15 cellular contexts compared by ENCODE assay signal in the genomic region with DNA sequence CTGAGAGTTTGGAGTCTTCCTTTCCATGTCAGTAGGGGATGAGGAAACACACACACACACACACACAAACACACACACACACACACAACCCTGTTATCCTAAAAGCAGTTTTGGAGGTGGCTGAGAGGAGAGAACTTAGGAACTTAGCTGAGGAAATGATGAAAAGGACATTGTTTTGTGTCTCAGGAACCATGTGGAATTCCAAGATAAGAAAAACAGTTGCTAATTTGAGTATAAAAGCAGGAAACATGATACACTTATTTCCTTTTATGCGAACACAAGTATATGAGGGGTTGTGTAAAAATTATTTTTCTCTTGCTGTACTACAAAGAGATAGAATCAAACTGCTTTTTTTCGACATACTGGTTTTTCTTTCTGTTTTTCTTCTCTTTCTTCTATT. TPM values are rescaled to one million over a fixed set of nuclear protein-coding genes. Genes with fewer than 3 reads are reported as not detected.
DNase-seq lines count a peak whose midpoint lies in the region; ATAC-seq, FAIRE-seq and TF ChIP-seq lines count a peak whose summit lies in the region.
"Had no signal": no experiment of that assay in that cellular context is flagged by ENCODE, and none has a peak within 500 bp of the region (broad histone marks: within the 10 kb centered on the region; RNA-seq: fewer than 3 reads in every experiment).

A gene with protein sequence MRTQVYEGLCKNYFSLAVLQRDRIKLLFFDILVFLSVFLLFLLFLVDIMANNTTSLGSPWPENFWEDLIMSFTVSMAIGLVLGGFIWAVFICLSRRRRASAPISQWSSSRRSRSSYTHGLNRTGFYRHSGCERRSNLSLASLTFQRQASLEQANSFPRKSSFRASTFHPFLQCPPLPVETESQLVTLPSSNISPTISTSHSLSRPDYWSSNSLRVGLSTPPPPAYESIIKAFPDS (plus strand): TSS at position 264 of the 400 bp plus-strand sequence. CDS start 6 bp downstream, at position 270.

- FAIRE-seq in astrocyte (lab: Jason Lieb, UNC), result no peak

- peak within 1 kb of the TSS; percentile 28 for H3K4me3 ChIP-seq in ACC112 (ENCODE audit: low read depth, low read length)
- H3K4me3 ChIP-seq in astrocyte (ENCODE audit: insufficient read depth, low read depth, low read length), result no peak within 1 kb of the TSS
- H3K4me3 ChIP-seq in heart right ventricle, result peak within 1 kb of the TSS in 9 of 10 donors; percentile 19 to 58 (median 47)
- peak within 1 kb of the TSS; percentile 12 for H3K4me3 ChIP-seq in parathyroid adenoma (ENCODE audit: low read depth, low read length)
- H3K4me3 ChIP-seq: testis had no signal

- H3K9me3 ChIP-seq in astrocyte (ENCODE audit: insufficient read depth, low read depth, low read length) (no peaks in the 10 kb centered on the region), heart right ventricle (no peaks in the 10 kb centered on the region), parathyroid adenoma (ENCODE audit: control insufficient read depth, low read length) (no peaks in the 10 kb centered on the region)
- H3K9me3 ChIP-seq: testis had no signal

- no peak within 1 kb of the TSS for H3K27ac Mint-ChIP-seq in astrocyte (ENCODE audit: unreplicated experiment)
- H3K27ac Mint-ChIP-seq: activated CD4-positive, alpha-beta memory T cell treated with anti-CD3 and anti-CD28 coated beads, Interleukin-2, amount 10 ng/mL, durations not matched to agents 7 days and 5 days; natural killer cell treated with Interleukin-12 subunit alpha and Interleukin-12 subunit beta and Interleukin-15 and Interleukin-18, amount 100 ng/mL, for 72 hours had no signal

- peaks cover 11% of the 10 kb centered on the region for H3K4me1 Mint-ChIP-seq in astrocyte (ENCODE audit: low read depth, unreplicated experiment)
- H3K4me1 Mint-ChIP-seq: activated CD4-positive, alpha-beta memory T cell treated with anti-CD3 and anti-CD28 coated beads, Interleukin-2, amount 10 ng/mL, durations not matched to agents 7 days and 5 days had no signal

- H3K9ac ChIP-seq in astrocyte (ENCODE audit: low read length), result peak within 1 kb of the TSS; percentile 19
- no peak within 1 kb of the TSS for H3K9ac ChIP-seq in parathyroid adenoma

- intact Hi-C loops in heart right ventricle (cut with DNase I), result loop anchor here in 1 of 10 donors (5.0 kb wide), 1 partner anchor 60 kb away; a partner anchor contains a TSS

- no peaks in the 10 kb centered on the region for H4K20me1 ChIP-seq in astrocyte (ENCODE audit: insufficient read depth, low read length)

- H3K4me1 ChIP-seq in ACC112 (ENCODE audit: control insufficient read depth, insufficient read depth, low read length, unreplicated experiment), result peaks cover 40% of the 10 kb centered on the region
- peaks cover 4% of the 10 kb centered on the region for H3K4me1 ChIP-seq in astrocyte (ENCODE audit: insufficient read depth, low read length)
- H3K4me1 ChIP-seq in heart right ventricle, result peaks cover 0 to 36% (median 0%) of the 10 kb centered on the region in 9 donors
- H3K4me1 ChIP-seq in parathyroid adenoma, result no peaks in the 10 kb centered on the region
- H3K4me1 ChIP-seq: testis had no signal

- H3K27ac ChIP-seq in ACC112 (ENCODE audit: low read depth, low read length), result peak within 1 kb of the TSS; percentile 82
- peak within 1 kb of the TSS; percentile 62 for H3K27ac ChIP-seq in astrocyte (ENCODE audit: low read depth, low read length)
- peak within 1 kb of the TSS; percentile 50 to 85 (median 70) for H3K27ac ChIP-seq in heart right ventricle
- H3K27ac ChIP-seq in parathyroid adenoma, result no peak within 1 kb of the TSS

- no peaks in the 10 kb centered on the region for H3K79me2 ChIP-seq in ACC112 (ENCODE audit: control insufficient read depth, insufficient read depth, low read length, unreplicated experiment)
- no peaks in the 10 kb centered on the region for H3K79me2 ChIP-seq in astrocyte (ENCODE audit: insufficient read depth, low read length)
- H3K79me2 ChIP-seq in parathyroid adenoma, result no peaks in the 10 kb centered on the region

- H3K36me3 ChIP-seq in ACC112 (ENCODE audit: insufficient read depth, low read length) (no peaks in the 10 kb centered on the region), astrocyte (ENCODE audit: insufficient read depth, low read length) (no peaks in the 10 kb centered on the region), heart right ventricle (no peaks in the 10 kb centered on the region), parathyroid adenoma (ENCODE audit: control insufficient read depth, insufficient read depth, low read length) (no peaks in the 10 kb centered on the region)

- no peak for DNase-seq in astrocyte (ENCODE audit: low read depth)
- DNase-seq in heart right ventricle, result peak in 1 of 2 donors; percentile 46
- DNase-seq in germinal center (ENCODE audit: low spot score), result no peak
- DNase-seq: activated CD4-positive, alpha-beta memory T cell treated with anti-CD3 and anti-CD28 coated beads, Interleukin-2, amount 10 ng/mL, durations not matched to agents 7 days and 5 days; activated gamma-delta T cell; central memory CD4-positive, alpha-beta T cell; NCI-H146; NCI-H526; testis had no signal

- TF ChIP-seq CTCF in astrocyte (IDR thresholded peaks at IDR 0.05; ENCODE audit: insufficient read depth, low read depth, low read length) (no peak), heart right ventricle (IDR thresholded peaks at IDR 0.05) (no peak), parathyroid adenoma (IDR thresholded peaks at IDR 0.05) (no peak)

- H3K27me3 Mint-ChIP-seq in astrocyte (ENCODE audit: low read depth, unreplicated experiment), result no peaks in the 10 kb centered on the region

- peak within 1 kb of the TSS; percentile 26 for H2AFZ ChIP-seq in ACC112 (ENCODE audit: low read length, unreplicated experiment)
- no peak within 1 kb of the TSS for H2AFZ ChIP-seq in astrocyte (ENCODE audit: low read depth, low read length)
- H2AFZ ChIP-seq in parathyroid adenoma, result no peak within 1 kb of the TSS

- H3K9me3 Mint-ChIP-seq in astrocyte (ENCODE audit: unreplicated experiment), result no peaks in the 10 kb centered on the region
- H3K9me3 Mint-ChIP-seq: activated CD4-positive, alpha-beta memory T cell treated with anti-CD3 and anti-CD28 coated beads, Interleukin-2, amount 10 ng/mL, durations not matched to agents 7 days and 5 days; natural killer cell treated with Interleukin-12 subunit alpha and Interleukin-12 subunit beta and Interleukin-15 and Interleukin-18, amount 100 ng/mL, for 72 hours had no signal

- WGBS in heart right ventricle, 2 donors, result 42 to 54% methylated on average over 2 of the region's 2 CpGs

- ATAC-seq in heart right ventricle, result peak; percentile 55 to 89 (median 79)
- no peak for ATAC-seq in HG03175 (IDR thresholded peaks at IDR 0.05; ENCODE audit: unreplicated experiment)
- no peak for ATAC-seq in GM18861 (IDR thresholded peaks at IDR 0.05; ENCODE audit: unreplicated experiment)
- ATAC-seq in HG03432 (IDR thresholded peaks at IDR 0.05; ENCODE audit: unreplicated experiment), result no peak
- ATAC-seq: natural killer cell treated with Interleukin-12 subunit alpha and Interleukin-12 subunit beta and Interleukin-15 and Interleukin-18, amount 100 ng/mL, for 72 hours had no signal

- H3K4me2 ChIP-seq in astrocyte (ENCODE audit: low read length) (peak within 1 kb of the TSS; percentile 48), parathyroid adenoma (ENCODE audit: low read length) (no peak within 1 kb of the TSS)

- H3K4me3 Mint-ChIP-seq in astrocyte (ENCODE audit: unreplicated experiment), result no peak within 1 kb of the TSS
- H3K4me3 Mint-ChIP-seq: activated CD4-positive, alpha-beta memory T cell treated with anti-CD3 and anti-CD28 coated beads, Interleukin-2, amount 10 ng/mL, durations not matched to agents 7 days and 5 days; natural killer cell treated with Interleukin-12 subunit alpha and Interleukin-12 subunit beta and Interleukin-15 and Interleukin-18, amount 100 ng/mL, for 72 hours had no signal

- no peaks in the 10 kb centered on the region for H3K36me3 Mint-ChIP-seq in astrocyte (ENCODE audit: low read depth, unreplicated experiment)
- H3K36me3 Mint-ChIP-seq: natural killer cell treated with Interleukin-12 subunit alpha and Interleukin-12 subunit beta and Interleukin-15 and Interleukin-18, amount 100 ng/mL, for 72 hours had no signal

- H3K27me3 ChIP-seq in ACC112 (ENCODE audit: insufficient read depth, low read length) (no peaks in the 10 kb centered on the region), astrocyte (ENCODE audit: insufficient read depth, low read length) (no peaks in the 10 kb centered on the region), heart right ventricle (peaks cover 0 to 17% (median 0%) of the 10 kb centered on the region in 7 donors), parathyroid adenoma (ENCODE audit: control insufficient read depth, insufficient read depth, low read length) (no peaks in the 10 kb centered on the region)
- H3K27me3 ChIP-seq: testis had no signal

RNA-seq across cellular contexts. Expression of the gene that starts here (rescaled TPM):
- total RNA-seq in astrocyte, result 0.61 and 1.0 TPM in 2 replicates
- 10 to 100 TPM; 11.0 to 22.6 (median 16.7) TPM for total RNA-seq in heart right ventricle
- 10 to 100 TPM; 13.6 to 21.0 TPM for polyA plus RNA-seq in heart right ventricle
- total RNA-seq: activated CD4-positive, alpha-beta memory T cell treated with anti-CD3 and anti-CD28 coated beads, Interleukin-2, amount 10 ng/mL, durations not matched to agents 7 days and 5 days; natural killer cell treated with Interleukin-12 subunit alpha and Interleukin-12 subunit beta and Interleukin-15 and Interleukin-18, amount 100 ng/mL, for 72 hours had no signal

Comparison
In these comparisons a context has a peak if more than half of its experiments do, and no peak if none do; other contexts are left out.
1. ATAC-seq: peak in heart right ventricle (8 of 8); none in HG03175 (single experiment), GM18861 (single experiment) and HG03432 (single experiment).